ENCODE assay signal across 8 cellular contexts in the genomic region with DNA sequence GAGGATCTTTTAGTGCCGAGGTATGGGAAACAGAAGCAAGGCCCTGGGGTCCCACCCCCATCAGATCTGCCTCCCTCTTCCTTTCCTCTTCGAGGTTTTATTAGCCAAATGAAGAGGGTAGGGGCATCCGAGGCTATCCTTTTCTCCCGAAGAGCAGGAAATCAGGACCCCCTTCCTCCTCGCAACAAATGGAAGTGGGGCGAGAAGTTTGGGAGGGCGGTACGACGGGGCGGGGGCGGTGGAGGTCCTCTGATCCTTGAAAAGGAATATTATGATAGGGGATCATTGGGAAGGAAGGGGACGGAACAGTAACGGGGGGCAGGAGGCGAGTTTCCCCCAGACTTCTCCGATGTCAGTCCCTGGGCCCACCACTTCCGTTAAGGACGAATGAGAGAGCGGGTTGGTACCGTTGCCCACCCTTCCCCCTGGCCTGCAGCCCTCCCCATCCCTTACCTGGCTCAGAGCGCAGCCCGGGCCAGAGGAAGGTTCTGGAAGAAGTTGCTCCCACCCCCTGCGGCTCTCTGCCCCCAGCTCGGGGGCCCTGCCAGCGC. TPM values are rescaled to one million over a fixed set of nuclear protein-coding genes. Genes with fewer than 3 reads are reported as not detected.
DNase-seq lines count a peak whose midpoint lies in the region; ATAC-seq and TF ChIP-seq lines count a peak whose summit lies in the region.

No MANE protein-coding gene starts in this region.

- H3K27me3 ChIP-seq in subcutaneous abdominal adipose tissue (ENCODE audit: control insufficient read depth in 5 of 5, insufficient read depth in 4 of 5, low read length in 5 of 5): peaks cover 21 to 45% (median 39%) of the 10 kb centered on the region in 5 donors

- H3K27ac ChIP-seq in subcutaneous abdominal adipose tissue (ENCODE audit: low read depth, low read length): no peak overlapping the region

- intact Hi-C loops in activated CD4-positive, alpha-beta T cell treated with anti-CD3 and anti-CD28 coated beads for 36 hours (cut with DNase I, micrococcal nuclease): loop anchor here (1.0 to 5.0 kb wide), 5 partner anchors 37 to 132 kb away; no protein-coding TSS in a partner anchor
- intact Hi-C loops in activated B cell treated with CpG ODN at 0.5 μM for 24 hours (cut with micrococcal nuclease): loop anchor here (1.0 to 2.0 kb wide), 6 partner anchors 20 to 313 kb away; a partner anchor contains a TSS

- POLR2A ChIA-PET in activated CD4-positive, alpha-beta T cell treated with anti-CD3 and anti-CD28 coated beads for 36 hours (lab: Charles Lee): interaction anchor here (0.8 to 1.0 kb wide), 2 partner anchors 39 to 128 kb away, joined by 3 to 4 read pairs; no protein-coding TSS in a partner anchor
- POLR2A ChIA-PET in activated B cell treated with CpG ODN at 0.5 μM for 24 hours (lab: Charles Lee): interaction anchor here (0.7 to 4.1 kb wide), 7 partner anchors 106 to 135 kb away, joined by 3 to 21 read pairs (median 4); a partner anchor contains a TSS

- no peak overlapping the region for H3K27ac Mint-ChIP-seq in activated CD4-positive, alpha-beta T cell treated with anti-CD3 and anti-CD28 coated beads for 36 hours
- H3K27ac Mint-ChIP-seq in activated B cell treated with CpG ODN at 0.5 μM for 24 hours (no peak overlapping the region), immature natural killer cell (peak overlapping the region in 2 of 6 donors; percentile 55 to 89)

- DNase-seq in activated CD4-positive, alpha-beta T cell treated with anti-CD3 and anti-CD28 coated beads for 36 hours: no peak
- DNase-seq in activated CD4-positive, alpha-beta T cell treated with anti-CD3 and anti-CD28 coated beads for 4 hours: no peak
- no peak for DNase-seq in activated B cell treated with CpG ODN at 0.5 μM for 24 hours
- no peak for DNase-seq in immature natural killer cell
- no peak for DNase-seq in effector CD8-positive, alpha-beta T cell (lab: John Stamatoyannopoulos, UW)
- DNase-seq in CD1c-positive myeloid dendritic cell (ENCODE audit: extremely low spot score): no peak

- peaks cover 2 to 67% (median 57%) of the 10 kb centered on the region in 5 donors for H3K4me1 ChIP-seq in subcutaneous abdominal adipose tissue (ENCODE audit: control insufficient read depth in 5 of 5, insufficient read depth in 5 of 5, low read length in 5 of 5)

- H3K9me3 ChIP-seq in subcutaneous abdominal adipose tissue (ENCODE audit: control insufficient read depth in 5 of 5, low read length in 5 of 5): no peaks in the 10 kb centered on the region

- no peak overlapping the region for H3K9ac ChIP-seq in subcutaneous abdominal adipose tissue (ENCODE audit: low read length in 5 of 5)

- no peaks in the 10 kb centered on the region for H3K9me3 Mint-ChIP-seq in activated CD4-positive, alpha-beta T cell treated with anti-CD3 and anti-CD28 coated beads for 36 hours (ENCODE audit: low read depth)
- no peaks in the 10 kb centered on the region for H3K9me3 Mint-ChIP-seq in activated B cell treated with CpG ODN at 0.5 μM for 24 hours
- H3K9me3 Mint-ChIP-seq in immature natural killer cell: no peaks in the 10 kb centered on the region

- peaks cover 9% of the 10 kb centered on the region for H3K27me3 Mint-ChIP-seq in activated CD4-positive, alpha-beta T cell treated with anti-CD3 and anti-CD28 coated beads for 36 hours
- H3K27me3 Mint-ChIP-seq in activated B cell treated with CpG ODN at 0.5 μM for 24 hours: peaks cover 10% of the 10 kb centered on the region
- H3K27me3 Mint-ChIP-seq in immature natural killer cell (ENCODE audit: low read depth in 3 of 3): peaks cover 4 to 12% (median 12%) of the 10 kb centered on the region in 3 donors

- peak; percentile 1 for ATAC-seq in activated CD4-positive, alpha-beta T cell treated with anti-CD3 and anti-CD28 coated beads for 36 hours
- ATAC-seq in activated B cell treated with CpG ODN at 0.5 μM for 24 hours (ENCODE audit: low read depth) (no peak), HG02970 (IDR thresholded peaks at IDR 0.05; ENCODE audit: low FRiP score, unreplicated experiment) (no peak)

- peak overlapping the region in 3 of 5 donors; percentile 59 to 69 (median 61) for H3K4me3 ChIP-seq in subcutaneous abdominal adipose tissue (ENCODE audit: low read depth in 1 of 5, low read length in 5 of 5)

- no peak for TF ChIP-seq CTCF in activated B cell treated with CpG ODN at 0.5 μM for 24 hours (IDR thresholded peaks at IDR 0.05)

- peaks cover 0 to 8% (median 7%) of the 10 kb centered on the region in 5 donors for H3K36me3 ChIP-seq in subcutaneous abdominal adipose tissue (ENCODE audit: control insufficient read depth in 5 of 5, insufficient read depth in 5 of 5, low read length in 5 of 5)

- H3K4me3 Mint-ChIP-seq in activated CD4-positive, alpha-beta T cell treated with anti-CD3 and anti-CD28 coated beads for 36 hours: peak overlapping the region; percentile 64
- peak overlapping the region; percentile 80 for H3K4me3 Mint-ChIP-seq in activated B cell treated with CpG ODN at 0.5 μM for 24 hours
- peak overlapping the region; percentile 64 to 89 (median 87) for H3K4me3 Mint-ChIP-seq in immature natural killer cell

- H3K36me3 Mint-ChIP-seq in activated CD4-positive, alpha-beta T cell treated with anti-CD3 and anti-CD28 coated beads for 36 hours (ENCODE audit: low read depth): no peaks in the 10 kb centered on the region
- H3K36me3 Mint-ChIP-seq in activated B cell treated with CpG ODN at 0.5 μM for 24 hours (ENCODE audit: low read depth): no peaks in the 10 kb centered on the region
- no peaks in the 10 kb centered on the region for H3K36me3 Mint-ChIP-seq in immature natural killer cell

- CTCF ChIA-PET in activated CD4-positive, alpha-beta T cell treated with anti-CD3 and anti-CD28 coated beads for 36 hours (lab: Charles Lee): interaction anchor here (1.0 to 7.0 kb wide), 4 partner anchors 15 to 139 kb away, joined by 3 to 29 read pairs (median 4); no protein-coding TSS in a partner anchor
- CTCF ChIA-PET in activated B cell treated with CpG ODN at 0.5 μM for 24 hours (lab: Charles Lee): interaction anchor here (0.7 to 2.3 kb wide), 5 partner anchors 16 to 139 kb away, joined by 3 to 14 read pairs (median 5); no protein-coding TSS in a partner anchor

- peaks cover 44% of the 10 kb centered on the region for H3K4me1 Mint-ChIP-seq in activated CD4-positive, alpha-beta T cell treated with anti-CD3 and anti-CD28 coated beads for 36 hours
- H3K4me1 Mint-ChIP-seq in activated B cell treated with CpG ODN at 0.5 μM for 24 hours: peaks cover 54% of the 10 kb centered on the region
- peaks cover 46 to 50% of the 10 kb centered on the region in 2 donors for H3K4me1 Mint-ChIP-seq in immature natural killer cell

RNA-seq across cellular contexts. Expression of a gene that starts 0.3 kb away (rescaled TPM):
- under 1 TPM; 0.47 to 0.53 TPM for total RNA-seq in activated CD4-positive, alpha-beta T cell treated with anti-CD3 and anti-CD28 coated beads for 36 hours
- 0.39 and 0.44 TPM in 2 replicates for total RNA-seq in activated B cell treated with CpG ODN at 0.5 μM for 24 hours
- not detected for polyA plus RNA-seq in immature natural killer cell

RNA-seq across cellular contexts. Expression of a gene that starts 37.1 kb away (rescaled TPM):
- 10 to 100 TPM; 73.0 to 77.0 TPM for total RNA-seq in activated CD4-positive, alpha-beta T cell treated with anti-CD3 and anti-CD28 coated beads for 36 hours
- 133 and 146 TPM in 2 replicates for total RNA-seq in activated B cell treated with CpG ODN at 0.5 μM for 24 hours
- 10 to 100 TPM; 37.2 to 78.9 (median 56.9) TPM for polyA plus RNA-seq in immature natural killer cell
